23 cellular contexts compared by ENCODE assay signal in genomic region chrX:52216541-52216940, GRCh38. TPM values are rescaled to one million over a fixed set of nuclear protein-coding genes. Genes with fewer than 3 reads are reported as not detected.
"Had no signal": no experiment of that assay in that cellular context is flagged by ENCODE, and none has a peak within 500 bp of the region (broad histone marks: within the 10 kb centered on the region; RNA-seq: fewer than 3 reads in every experiment).

No MANE protein-coding gene starts in this region.

- H3K4me1 Mint-ChIP-seq: IgD-negative memory B cell had no signal

- H3K4me3 ChIP-seq: K562 had no signal

- ATAC-seq: K562, Panc1, PC-3, SK-N-SH treated with all-trans-retinoic acid at 6 μM for 48 hours had no signal

- H3K9ac ChIP-seq: KMS-11 had no signal

- H3K27ac ChIP-seq: HL-60, KMS-11, RWPE1 had no signal

- H3K36me3 Mint-ChIP-seq: IgD-negative memory B cell had no signal

- DNase-seq: Kasumi-1, MM.1S, NCI-H1092 treated with DMSO at 0.1 percent for 48 hours, NCI-H1436, NCI-H187, NCI-H2029, NCI-H2081 treated with DMSO at 0.1 percent for 48 hours, NCI-H2171, NCI-H226, NCI-H446, NCI-H510A, NCI-H524 treated with DMSO at 0.1 percent for 48 hours, NCI-H69, NCI-H774, PC-3, SHP77 had no signal

- H3K4me2 ChIP-seq: KMS-11 had no signal

RNA-seq across cellular contexts. Expression of gene MAGED4, which starts 31.9 kb away (rescaled TPM):
- polyA plus RNA-seq: K562 had no signal
